Comparison of ENCODE assay signal across 23 cellular contexts in genomic region chrX:14865201-14865600, GRCh38. TPM values are rescaled to one million over a fixed set of nuclear protein-coding genes. Genes with fewer than 3 reads are reported as not detected.
DNase-seq lines count a peak whose midpoint lies in the region; ATAC-seq and TF ChIP-seq lines count a peak whose summit lies in the region.
"Had no signal": no experiment of that assay in that cellular context is flagged by ENCODE, and none has a peak within 500 bp of the region (broad histone marks: within the 10 kb centered on the region; RNA-seq: fewer than 3 reads in every experiment).

No MANE protein-coding gene starts in this region.

- H3K27ac Mint-ChIP-seq in activated CD4-positive, alpha-beta T cell treated with anti-CD3 and anti-CD28 coated beads, Interleukin-2, amount 10 ng/mL, durations not matched to agents 7 days and 5 days: no peak overlapping the region
- H3K27ac Mint-ChIP-seq: activated CD8-positive, alpha-beta memory T cell treated with anti-CD3 and anti-CD28 coated beads, Interleukin-2, amount 10 ng/mL, durations not matched to agents 7 days and 5 days; CD8-positive, alpha-beta memory T cell; immature natural killer cell; memory B cell; neural progenitor cell; T-cell; WTC11 had no signal

- H3K79me2 ChIP-seq in ACC112 (ENCODE audit: control insufficient read depth, insufficient read depth, low read length, unreplicated experiment): peaks cover 33% of the 10 kb centered on the region

- H3K4me2 ChIP-seq in mesenchymal stem cell (ENCODE audit: low read length, poor library complexity, severe bottlenecking): no peak overlapping the region
- H3K4me2 ChIP-seq: neural progenitor cell had no signal

- H3K27me3 ChIP-seq in ACC112 (ENCODE audit: insufficient read depth, low read length): no peaks in the 10 kb centered on the region
- H3K27me3 ChIP-seq in mesenchymal stem cell (ENCODE audit: control insufficient read depth in 1 of 2, insufficient read depth in 1 of 2, low read length in 2 of 2): no peaks in the 10 kb centered on the region
- H3K27me3 ChIP-seq in psoas muscle (ENCODE audit: insufficient read depth in 3 of 3, low read length in 2 of 3): no peaks in the 10 kb centered on the region
- H3K27me3 ChIP-seq: neural progenitor cell, thyroid gland had no signal

- no peak overlapping the region for H2BK5ac ChIP-seq in mesenchymal stem cell (ENCODE audit: low read depth, low read length, poor library complexity, severe bottlenecking)

- H3K23ac ChIP-seq in mesenchymal stem cell (ENCODE audit: low read length in 2 of 2): no peak overlapping the region

- H3K27ac ChIP-seq in ACC112 (ENCODE audit: low read depth, low read length): peak overlapping the region; percentile 73
- H3K27ac ChIP-seq in cingulate gyrus (ENCODE audit: low read depth, low read length): peak overlapping the region; percentile 82
- H3K27ac ChIP-seq in mesenchymal stem cell (ENCODE audit: low read length, poor library complexity, severe bottlenecking): no peak overlapping the region
- H3K27ac ChIP-seq in psoas muscle: no peak overlapping the region
- H3K27ac ChIP-seq: neural progenitor cell, thyroid gland had no signal

- H3K9ac ChIP-seq in mesenchymal stem cell (ENCODE audit: low read length): no peak overlapping the region
- H3K9ac ChIP-seq: neural progenitor cell had no signal

- no peak overlapping the region for H2AK5ac ChIP-seq in mesenchymal stem cell (ENCODE audit: low read length, severe bottlenecking)

- no peaks in the 10 kb centered on the region for H3K27me3 Mint-ChIP-seq in activated CD4-positive, alpha-beta T cell treated with anti-CD3 and anti-CD28 coated beads, Interleukin-2, amount 10 ng/mL, durations not matched to agents 7 days and 5 days
- H3K27me3 Mint-ChIP-seq: activated CD8-positive, alpha-beta memory T cell treated with anti-CD3 and anti-CD28 coated beads, Interleukin-2, amount 10 ng/mL, durations not matched to agents 7 days and 5 days; brain; CD8-positive, alpha-beta memory T cell; memory B cell; T-cell had no signal

- H3K4me3 Mint-ChIP-seq in activated CD4-positive, alpha-beta T cell treated with anti-CD3 and anti-CD28 coated beads, Interleukin-2, amount 10 ng/mL, durations not matched to agents 7 days and 5 days: no peak overlapping the region
- H3K4me3 Mint-ChIP-seq: activated CD8-positive, alpha-beta memory T cell treated with anti-CD3 and anti-CD28 coated beads, Interleukin-2, amount 10 ng/mL, durations not matched to agents 7 days and 5 days; brain; CD8-positive, alpha-beta memory T cell; immature natural killer cell; memory B cell; neural progenitor cell; T-cell; WTC11 had no signal

- H3K9me3 ChIP-seq in mesenchymal stem cell (ENCODE audit: control insufficient read depth, low read length) (peaks cover 4% of the 10 kb centered on the region), psoas muscle (peaks cover 18% of the 10 kb centered on the region)
- H3K9me3 ChIP-seq: thyroid gland had no signal

- DNase-seq in LHCN-M2 (ENCODE audit: low read depth) (peak; percentile 9), mesenchymal stem cell (peak; percentile 7), DMS79 treated with DMSO at 0.1 percent for 48 hours (lab: John Stamatoyannopoulos, UW) (no peak), glomerular visceral epithelial cell (ENCODE audit: extremely low spot score) (no peak), psoas muscle (no peak)
- no peak for DNase-seq in activated CD4-positive, alpha-beta T cell treated with anti-CD3 and anti-CD28 coated beads, Interleukin-2, amount 10 ng/mL, durations not matched to agents 7 days and 5 days
- DNase-seq: activated CD8-positive, alpha-beta memory T cell treated with anti-CD3 and anti-CD28 coated beads, Interleukin-2, amount 10 ng/mL, durations not matched to agents 7 days and 5 days; activated gamma-delta T cell treated with Interleukin-2 at 50 U/mL for 16 hours; CD8-positive, alpha-beta memory T cell; effector memory CD4-positive, alpha-beta T cell; immature natural killer cell; NCI-H1092; NCI-H2171; stimulated activated CD4-positive, alpha-beta T cell treated with anti-CD3 and anti-CD28 coated beads, Interleukin-4, amount 100 ng/mL, for 4 hours; T-cell; thyroid gland had no signal

- no peak overlapping the region for H2BK12ac ChIP-seq in mesenchymal stem cell (ENCODE audit: low read length in 2 of 2)

- no peak overlapping the region for H2BK15ac ChIP-seq in mesenchymal stem cell (ENCODE audit: low read depth, poor library complexity, severe bottlenecking)

- no peak overlapping the region for H4K91ac ChIP-seq in mesenchymal stem cell (ENCODE audit: low read length)

- H3K36me3 ChIP-seq in ACC112 (ENCODE audit: insufficient read depth, low read length): peaks cover 26% of the 10 kb centered on the region
- H3K36me3 ChIP-seq in mesenchymal stem cell (ENCODE audit: control insufficient read depth in 1 of 2, insufficient read depth in 2 of 2, low read depth in 1 of 2, low read length in 2 of 2): no peaks in the 10 kb centered on the region
- H3K36me3 ChIP-seq in psoas muscle (ENCODE audit: insufficient read depth in 1 of 2, low read depth in 1 of 2): no peaks in the 10 kb centered on the region
- H3K36me3 ChIP-seq: neural progenitor cell, thyroid gland had no signal

- peaks cover 6% of the 10 kb centered on the region for H3K4me1 Mint-ChIP-seq in activated CD4-positive, alpha-beta T cell treated with anti-CD3 and anti-CD28 coated beads, Interleukin-2, amount 10 ng/mL, durations not matched to agents 7 days and 5 days
- H3K4me1 Mint-ChIP-seq: brain; CD8-positive, alpha-beta memory T cell; immature natural killer cell; neural progenitor cell; T-cell; WTC11 had no signal

- H2BK120ac ChIP-seq in mesenchymal stem cell (ENCODE audit: low read depth, low read length): no peak overlapping the region

- peak overlapping the region; percentile 44; the same call in 1 of the 2 replicates for H3K4me3 ChIP-seq in ACC112 (ENCODE audit: low read depth, low read length)
- no peak overlapping the region for H3K4me3 ChIP-seq in mesenchymal stem cell (ENCODE audit: insufficient read depth in 1 of 2, low read depth in 1 of 2, low read length in 2 of 2)
- H3K4me3 ChIP-seq in psoas muscle: no peak overlapping the region
- H3K4me3 ChIP-seq: K562, neural progenitor cell, thyroid gland had no signal

- H2AFZ ChIP-seq in ACC112 (ENCODE audit: low read length, unreplicated experiment) (no peak overlapping the region), mesenchymal stem cell (ENCODE audit: low read depth, low read length) (no peak overlapping the region)
- H2AFZ ChIP-seq: neural progenitor cell had no signal

- no peak overlapping the region for H3K18ac ChIP-seq in mesenchymal stem cell (ENCODE audit: low read depth in 1 of 2, low read length in 2 of 2)

- no peak for TF ChIP-seq CTCF in psoas muscle (IDR thresholded peaks at IDR 0.05)

- H3K79me1 ChIP-seq in mesenchymal stem cell (replicated peaks; ENCODE audit: low read length, poor library complexity, severe bottlenecking): peaks cover 2% of the 10 kb centered on the region

- H3K4ac ChIP-seq in mesenchymal stem cell (ENCODE audit: low read depth in 1 of 2, low read length in 2 of 2): no peak overlapping the region

- intact Hi-C loops in psoas muscle (cut with DNase I): no loop called here

- H3K14ac ChIP-seq in mesenchymal stem cell (ENCODE audit: low read length in 2 of 2): no peak overlapping the region

- CTCF ChIA-PET in activated CD4-positive, alpha-beta T cell treated with anti-CD3 and anti-CD28 coated beads, Interleukin-2, amount 10 ng/mL, durations not matched to agents 7 days and 5 days (lab: Charles Lee): no interaction called here

- peaks cover 2% of the 10 kb centered on the region for H3K9me3 Mint-ChIP-seq in activated CD4-positive, alpha-beta T cell treated with anti-CD3 and anti-CD28 coated beads, Interleukin-2, amount 10 ng/mL, durations not matched to agents 7 days and 5 days
- H3K9me3 Mint-ChIP-seq: CD8-positive, alpha-beta memory T cell; immature natural killer cell had no signal

- H3K4me1 ChIP-seq in ACC112 (ENCODE audit: control insufficient read depth, insufficient read depth, low read length, unreplicated experiment) (peaks cover 21% of the 10 kb centered on the region), mesenchymal stem cell (ENCODE audit: control insufficient read depth, insufficient read depth, low read depth, low read length) (no peaks in the 10 kb centered on the region), psoas muscle (no peaks in the 10 kb centered on the region)
- H3K4me1 ChIP-seq: neural progenitor cell, thyroid gland had no signal

- WGBS in mesenchymal stem cell: no CpG with 5 or more reads among the region's 1 CpG
- WGBS in psoas muscle, 3 donors: 76 to 93% (median 82%) methylated on average over 1 of the region's 1 CpG

- H3K36me3 Mint-ChIP-seq in activated CD4-positive, alpha-beta T cell treated with anti-CD3 and anti-CD28 coated beads, Interleukin-2, amount 10 ng/mL, durations not matched to agents 7 days and 5 days (ENCODE audit: low read depth): peaks cover 29% of the 10 kb centered on the region

- no peak for ATAC-seq in psoas muscle
- ATAC-seq: activated CD8-positive, alpha-beta memory T cell treated with anti-CD3 and anti-CD28 coated beads, Interleukin-2, amount 10 ng/mL, durations not matched to agents 7 days and 5 days; K562; T-cell; WTC11 had no signal

- POLR2A ChIA-PET in activated CD4-positive, alpha-beta T cell treated with anti-CD3 and anti-CD28 coated beads, Interleukin-2, amount 10 ng/mL, durations not matched to agents 7 days and 5 days (lab: Charles Lee): no interaction called here

- no peak overlapping the region for H4K8ac ChIP-seq in mesenchymal stem cell (ENCODE audit: low read length)

RNA-seq across cellular contexts. Expression of gene FANCB, which starts 7.7 kb away (rescaled TPM):
- total RNA-seq in LHCN-M2 (2014; rRNA removed) (6.2 and 8.3 TPM in 2 replicates), psoas muscle (under 1 TPM; 0.11 to 0.32 (median 0.19) TPM)
- 1.3 TPM for polyA plus RNA-seq in LHCN-M2 (2012)
- polyA plus RNA-seq in mesenchymal stem cell (2013, experiment 1 of 2): 0.81 TPM
- polyA plus RNA-seq in mesenchymal stem cell (2013, experiment 2 of 2): 0.68 TPM
- total RNA-seq in activated CD4-positive, alpha-beta T cell treated with anti-CD3 and anti-CD28 coated beads, Interleukin-2, amount 10 ng/mL, durations not matched to agents 7 days and 5 days: 10 to 100 TPM; 10.9 to 14.7 TPM
- under 1 TPM; 0.11 to 0.40 (median 0.20) TPM for polyA plus RNA-seq in psoas muscle

RNA-seq across cellular contexts. Expression of gene MOSPD2, which starts 8.0 kb away (rescaled TPM):
- 9.8 and 11.3 TPM in 2 replicates for total RNA-seq in LHCN-M2 (2014; rRNA removed)
- 5.2 TPM for polyA plus RNA-seq in LHCN-M2 (2012)
- 22.0 TPM for polyA plus RNA-seq in mesenchymal stem cell (2013, experiment 1 of 2)
- polyA plus RNA-seq in mesenchymal stem cell (2013, experiment 2 of 2): 22.6 TPM
- 10 to 100 TPM; 14.6 to 16.5 TPM for total RNA-seq in activated CD4-positive, alpha-beta T cell treated with anti-CD3 and anti-CD28 coated beads, Interleukin-2, amount 10 ng/mL, durations not matched to agents 7 days and 5 days
- 1 to 10 TPM; 2.2 to 3.5 (median 3.3) TPM for total RNA-seq in psoas muscle
- 1 to 10 TPM; 1.2 to 2.3 (median 1.6) TPM for polyA plus RNA-seq in psoas muscle

Comparison
In these comparisons a context has a peak if more than half of its experiments do, and no peak if none do; other contexts are left out.
1. H3K27ac ChIP-seq: peak in ACC112 (single experiment) and cingulate gyrus (single experiment); none in mesenchymal stem cell (single experiment) and psoas muscle (single experiment).
2. DNase-seq: peak in LHCN-M2 (single experiment) and mesenchymal stem cell (single experiment); none in activated CD4-positive, alpha-beta T cell treated with anti-CD3 and anti-CD28 coated beads, Interleukin-2, amount 10 ng/mL, durations not matched to agents 7 days and 5 days (single experiment), DMS79 treated with DMSO at 0.1 percent for 48 hours (single experiment), glomerular visceral epithelial cell (single experiment) and psoas muscle (0 of 2).